ENCODE assay signal across 11 cellular contexts in the genomic region with DNA sequence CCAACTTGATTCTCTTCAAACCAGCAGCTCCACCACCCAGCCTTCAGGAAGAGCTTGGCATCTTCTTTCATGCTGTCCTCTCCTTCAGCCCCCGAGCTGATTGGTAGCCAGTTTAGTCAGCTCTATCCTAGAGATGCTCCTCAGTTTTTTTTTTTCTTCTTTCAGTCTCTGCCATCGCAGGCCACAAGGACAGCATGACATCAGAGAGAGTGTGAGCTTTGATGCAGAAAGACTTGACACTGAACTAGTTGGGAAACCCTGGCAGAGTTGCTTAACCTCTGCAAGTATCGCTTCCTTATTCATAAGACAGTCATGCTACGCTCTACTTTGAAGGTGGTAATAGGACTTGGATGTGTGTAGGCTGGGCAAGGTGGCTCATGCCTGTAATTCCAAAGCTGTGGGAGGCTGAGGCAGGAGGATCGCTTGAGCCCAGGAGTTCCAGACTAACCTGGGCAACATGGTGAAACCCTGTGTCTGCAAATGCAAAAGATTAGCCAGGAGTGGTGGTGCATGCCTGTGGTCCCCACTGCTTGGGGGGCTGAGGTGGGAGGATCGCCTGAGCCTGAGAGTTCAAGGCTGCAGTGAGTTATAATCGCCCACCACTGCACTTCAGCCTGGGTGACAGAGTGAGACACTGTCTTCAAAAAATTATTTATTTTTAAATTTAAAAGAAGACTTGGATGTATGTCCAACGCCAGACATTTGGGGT. TPM values are rescaled to one million over a fixed set of nuclear protein-coding genes. Genes with fewer than 3 reads are reported as not detected.
DNase-seq lines count a peak whose midpoint lies in the region; ATAC-seq and TF ChIP-seq lines count a peak whose summit lies in the region.
"Had no signal": no experiment of that assay in that cellular context is flagged by ENCODE, and none has a peak within 500 bp of the region (broad histone marks: within the 10 kb centered on the region; RNA-seq: fewer than 3 reads in every experiment).

No MANE protein-coding gene starts in this region.

- no peak overlapping the region for H3K4me3 Mint-ChIP-seq in endothelial cell (ENCODE audit: unreplicated experiment)
- H3K4me3 Mint-ChIP-seq: activated naive CD8-positive, alpha-beta T cell treated with anti-CD3 and anti-CD28 coated beads, Interleukin-2, amount 10 ng/mL, durations not matched to agents 7 days and 5 days had no signal

- H3K4me1 Mint-ChIP-seq in endothelial cell (ENCODE audit: unreplicated experiment): no peaks in the 10 kb centered on the region

- peaks cover 6% of the 10 kb centered on the region for H3K27me3 Mint-ChIP-seq in endothelial cell (ENCODE audit: unreplicated experiment)

- intact Hi-C loops in adrenal gland (cut with DNase I): no loop called here
- intact Hi-C loops in stomach (cut with DNase I; ENCODE audit: low total_unique reads): no loop called here

- DNase-seq in NK-92 treated with Interleukin-12 subunit alpha and Interleukin-12 subunit beta, amount 100 ng/mL, for 24 hours (lab: John Stamatoyannopoulos, UW): peak; percentile 47
- DNase-seq in NK-92 (lab: John Stamatoyannopoulos, UW; ENCODE audit: unreplicated experiment) (no peak), adrenal gland (peak in 5 of 7 donors; percentile 26 to 73 (median 68)), stomach (peak; percentile 26), endothelial cell (ENCODE audit: low spot score) (no peak), DMS114 treated with DMSO at 0.1 percent for 48 hours (lab: John Stamatoyannopoulos, UW; ENCODE audit: unreplicated experiment) (no peak), NCI-H524 (lab: John Stamatoyannopoulos, UW) (no peak)
- DNase-seq: IMR-90 had no signal

- no peaks in the 10 kb centered on the region for H3K27me3 ChIP-seq in adrenal gland
- H3K27me3 ChIP-seq in stomach: peaks cover 0 to 6% (median 5%) of the 10 kb centered on the region in 3 donors

- no peaks in the 10 kb centered on the region for H3K9me3 Mint-ChIP-seq in endothelial cell (ENCODE audit: unreplicated experiment)
- H3K9me3 Mint-ChIP-seq: activated naive CD8-positive, alpha-beta T cell treated with anti-CD3 and anti-CD28 coated beads, Interleukin-2, amount 10 ng/mL, durations not matched to agents 7 days and 5 days had no signal

- TF ChIP-seq POLR2A in adrenal gland (IDR thresholded peaks at IDR 0.05): no peak
- TF ChIP-seq POLR2A in stomach (IDR thresholded peaks at IDR 0.05): no peak

- peaks cover 5% of the 10 kb centered on the region for H3K36me3 Mint-ChIP-seq in endothelial cell (ENCODE audit: low read depth, unreplicated experiment)
- H3K36me3 Mint-ChIP-seq: activated naive CD8-positive, alpha-beta T cell treated with anti-CD3 and anti-CD28 coated beads, Interleukin-2, amount 10 ng/mL, durations not matched to agents 7 days and 5 days had no signal

- H3K9me3 ChIP-seq in adrenal gland (replicated peaks in 1 of 3): no peaks in the 10 kb centered on the region
- H3K9me3 ChIP-seq in stomach: peaks cover 0 to 3% (median 0%) of the 10 kb centered on the region in 4 donors

- H3K27ac ChIP-seq in adrenal gland (peak overlapping the region in 1 of 5 donors; percentile 60), stomach (peak overlapping the region in 1 of 5 donors; percentile 22)
- H3K27ac ChIP-seq: 22Rv1 had no signal

- H3K27ac Mint-ChIP-seq in endothelial cell (ENCODE audit: unreplicated experiment): no peak overlapping the region
- H3K27ac Mint-ChIP-seq: activated naive CD8-positive, alpha-beta T cell treated with anti-CD3 and anti-CD28 coated beads, Interleukin-2, amount 10 ng/mL, durations not matched to agents 7 days and 5 days had no signal

- H3K4me1 ChIP-seq in adrenal gland (replicated peaks in 1 of 2) (no peaks in the 10 kb centered on the region), stomach (no peaks in the 10 kb centered on the region)

- no peak for TF ChIP-seq CTCF in adrenal gland (IDR thresholded peaks at IDR 0.05)
- TF ChIP-seq CTCF in stomach (IDR thresholded peaks at IDR 0.05): no peak
- TF ChIP-seq CTCF in endothelial cell (IDR thresholded peaks at IDR 0.05; ENCODE audit: unreplicated experiment): no peak

- no peak for TF ChIP-seq EP300 in stomach (IDR thresholded peaks at IDR 0.05)

- H3K4me3 ChIP-seq in adrenal gland (no peak overlapping the region), stomach (no peak overlapping the region)

- no peaks in the 10 kb centered on the region for H3K36me3 ChIP-seq in adrenal gland (replicated peaks in 1 of 2)
- no peaks in the 10 kb centered on the region for H3K36me3 ChIP-seq in stomach

- 47 to 64% (median 59%) methylated on average over 7 to 8 of the region's 8 CpGs for WGBS in adrenal gland, 4 donors
- WGBS in stomach, 5 donors: 74 to 83% (median 82%) methylated on average over 8 of the region's 8 CpGs

- ATAC-seq in HG03060 (IDR thresholded peaks at IDR 0.05; ENCODE audit: low read depth, unreplicated experiment): peak; percentile 88

RNA-seq across cellular contexts. Expression of a gene that starts 2.6 kb away (rescaled TPM):
- total RNA-seq in adrenal gland (under 1 TPM in 7 of 8 donors, not detected in 1; 0.18 to 0.95 (median 0.28) TPM), stomach (not detected), endothelial cell (ENCODE audit: unreplicated experiment) (not detected)
- polyA plus RNA-seq in adrenal gland (under 1 TPM; 0.24 to 0.40 (median 0.30) TPM), stomach (under 1 TPM in 1 of 3 donors, not detected in 2; 0.25 TPM)
- total RNA-seq: activated naive CD8-positive, alpha-beta T cell treated with anti-CD3 and anti-CD28 coated beads, Interleukin-2, amount 10 ng/mL, durations not matched to agents 7 days and 5 days; IMR-90 had no signal
- polyA plus RNA-seq: IMR-90 had no signal

RNA-seq across cellular contexts. Expression of a gene that starts 17.3 kb away (rescaled TPM):
- total RNA-seq in adrenal gland: 1 to 10 TPM in 7 of 8 donors, not detected in 1; 2.1 to 4.5 (median 2.6) TPM
- polyA plus RNA-seq in adrenal gland: 1 to 10 TPM in 2 of 3 donors, under 1 TPM in 1; 0.64 to 1.2 (median 1.0) TPM
- 1 to 10 TPM in 1 of 5 donors, not detected in 4; 1.6 TPM for total RNA-seq in stomach
- polyA plus RNA-seq in stomach: under 1 TPM in 2 of 3 donors, not detected in 1; 0.13 to 0.75 TPM
- total RNA-seq in endothelial cell (ENCODE audit: unreplicated experiment): not detected
- total RNA-seq: IMR-90 had no signal
- polyA plus RNA-seq: IMR-90 had no signal

RNA-seq across cellular contexts. Expression of a gene that starts 38.7 kb away (rescaled TPM):
- total RNA-seq in adrenal gland (not detected), stomach (not detected), endothelial cell (ENCODE audit: unreplicated experiment) (not detected)
- polyA plus RNA-seq in adrenal gland (not detected), stomach (not detected)
- total RNA-seq: activated naive CD8-positive, alpha-beta T cell treated with anti-CD3 and anti-CD28 coated beads, Interleukin-2, amount 10 ng/mL, durations not matched to agents 7 days and 5 days; IMR-90 had no signal
- polyA plus RNA-seq: IMR-90 had no signal

Comparison
In these comparisons a context has a peak if more than half of its experiments do, and no peak if none do; other contexts are left out.
1. DNase-seq: peak in NK-92 treated with Interleukin-12 subunit alpha and Interleukin-12 subunit beta, amount 100 ng/mL, for 24 hours (single experiment), adrenal gland (5 of 7) and stomach (single experiment); none in NK-92 (single experiment), endothelial cell (single experiment), DMS114 treated with DMSO at 0.1 percent for 48 hours (single experiment) and NCI-H524 (0 of 2).